Comparison of ENCODE assay signal across 18 cellular contexts in genomic region chr2:117853873-117854272, GRCh38. TPM values are rescaled to one million over a fixed set of nuclear protein-coding genes. Genes with fewer than 3 reads are reported as not detected.
DNase-seq lines count a peak whose midpoint lies in the region; ATAC-seq, FAIRE-seq and TF ChIP-seq lines count a peak whose summit lies in the region.
"Had no signal": no experiment of that assay in that cellular context is flagged by ENCODE, and none has a peak within 500 bp of the region (broad histone marks: within the 10 kb centered on the region; RNA-seq: fewer than 3 reads in every experiment).

No MANE protein-coding gene starts in this region.

- TF ChIP-seq CTCF in heart left ventricle (IDR thresholded peaks at IDR 0.05) = no peak

- TF ChIP-seq POLR2A in heart left ventricle (IDR thresholded peaks at IDR 0.05) = no peak

- intact Hi-C loops in heart left ventricle (cut with DNase I) = loop anchor here in 1 of 10 donors (1.0 kb wide), 1 partner anchor 18 kb away; no protein-coding TSS in a partner anchor
- intact Hi-C loops in left ventricle myocardium superior (cut with micrococcal nuclease) = no loop called here

- H3K27ac ChIP-seq in heart left ventricle = no peak overlapping the region
- H3K27ac ChIP-seq: 22Rv1, BLaER1 had no signal

- H3K36me3 ChIP-seq in heart left ventricle (no peaks in the 10 kb centered on the region), MG63 (no peaks in the 10 kb centered on the region; the same call in 1 of the 2 replicates)
- H3K36me3 ChIP-seq: BLaER1 had no signal

- peak; percentile 55 for FAIRE-seq in urothelium cell line (lab: Jason Lieb, UNC)
- FAIRE-seq: A549, H54 had no signal

- peak in 2 of 5 donors; percentile 59 to 73 for DNase-seq in heart left ventricle
- no peak for DNase-seq in left ventricle myocardium superior
- DNase-seq in MG63 = peak; percentile 83
- DNase-seq in cerebellum (ENCODE audit: low spot score) = peak; percentile 52
- no peak for DNase-seq in urothelium cell line (ENCODE audit: low spot score)
- no peak for DNase-seq in activated effector memory CD4-positive, alpha-beta T cell treated with anti-CD3 and anti-CD28 coated beads, Interleukin-2, amount 50 U/mL, for 16 hours
- DNase-seq in SHP77 treated with DMSO at 0.1 percent for 48 hours (lab: John Stamatoyannopoulos, UW) = no peak
- DNase-seq: AML-193; CD4-positive, alpha-beta memory T cell; DMS153; DMS79; GF-D8; HCEC 1CT had no signal

- H3K4me3 ChIP-seq in heart left ventricle = no peak overlapping the region
- H3K4me3 ChIP-seq in MG63 = no peak overlapping the region
- H3K4me3 ChIP-seq: A549, BLaER1, GM23338 had no signal

- 47 to 63% (median 54%) methylated on average over 8 of the region's 8 CpGs for WGBS in heart left ventricle, 4 donors

- no peaks in the 10 kb centered on the region for H3K4me1 ChIP-seq in heart left ventricle

- H3K9me3 ChIP-seq in heart left ventricle (no peaks in the 10 kb centered on the region), MG63 (peaks cover 8% of the 10 kb centered on the region)
- H3K9me3 ChIP-seq: A549, BLaER1 had no signal

- peaks cover 0 to 83% (median 12%) of the 10 kb centered on the region in 9 donors for H3K27me3 ChIP-seq in heart left ventricle
- H3K27me3 ChIP-seq in MG63 = no peaks in the 10 kb centered on the region
- H3K27me3 ChIP-seq: BLaER1 had no signal

- ATAC-seq in heart left ventricle = peak in 3 of 4 donors; percentile 45 to 84 (median 46)
- no peak for ATAC-seq in left ventricle myocardium superior
- ATAC-seq: A549, GM23338 had no signal

RNA-seq across cellular contexts. Expression of gene DDX18, which starts 39.4 kb away (rescaled TPM):
- total RNA-seq in heart left ventricle (10 to 100 TPM; 16.0 to 40.6 (median 28.2) TPM), left ventricle myocardium superior (28.2 TPM), cerebellum (46.6 TPM)
- polyA plus RNA-seq in heart left ventricle = 10 to 100 TPM; 12.2 to 31.1 TPM
- total RNA-seq in MG63 (2014; rRNA removed; shearing (Covaris generic); ENCODE audit: low replicate concordance) = 40.2 and 46.7 TPM in 2 replicates

Comparison
In these comparisons a context has a peak if more than half of its experiments do, and no peak if none do; other contexts are left out.
1. DNase-seq: peak in MG63 (single experiment) and cerebellum (single experiment); none in left ventricle myocardium superior (single experiment), urothelium cell line (single experiment), activated effector memory CD4-positive, alpha-beta T cell treated with anti-CD3 and anti-CD28 coated beads, Interleukin-2, amount 50 U/mL, for 16 hours (single experiment) and SHP77 treated with DMSO at 0.1 percent for 48 hours (single experiment).